In genomic region chr13:102774210-102774560, GRCh38 we compare ENCODE assay signal across 8 cellular contexts. TPM values are rescaled to one million over a fixed set of nuclear protein-coding genes. Genes with fewer than 3 reads are reported as not detected.
A peak's percentile ranks its signal among the peaks of the same experiment; 100 is the strongest.
DNase-seq lines count a peak whose midpoint lies in the region; TF ChIP-seq lines count a peak whose summit lies in the region.

No MANE protein-coding gene starts in this region.

- H3K27ac Mint-ChIP-seq in activated CD4-positive, alpha-beta memory T cell treated with anti-CD3 and anti-CD28 coated beads for 36 hours: peak overlapping the region; percentile 94
- peak overlapping the region; percentile 89 for H3K27ac Mint-ChIP-seq in glutamatergic neuron (ENCODE audit: unreplicated experiment)

- peak overlapping the region; percentile 80 for H3K4me2 ChIP-seq in GM23248 (ENCODE audit: unreplicated experiment)

- peak overlapping the region; percentile 86 for H3K4me3 ChIP-seq in GM23248
- peak overlapping the region; percentile 79 to 90 (median 89) for H3K4me3 ChIP-seq in skeletal muscle tissue (ENCODE audit: low read length in 3 of 3)

- H3K9me3 ChIP-seq in GM23248 (ENCODE audit: low read depth) (no peaks in the 10 kb centered on the region), skeletal muscle tissue (ENCODE audit: control insufficient read depth in 3 of 3, low read length in 3 of 3) (no peaks in the 10 kb centered on the region)

- CTCF ChIA-PET in activated CD4-positive, alpha-beta memory T cell treated with anti-CD3 and anti-CD28 coated beads for 36 hours (lab: Charles Lee): interaction anchor here (0.7 to 2.1 kb wide), 7 partner anchors 11 to 182 kb away, joined by 3 to 20 read pairs (median 5); partner anchors contain the start of gene ERCC5

- H3K36me3 ChIP-seq in GM23248 (ENCODE audit: low read depth) (no peaks in the 10 kb centered on the region), skeletal muscle tissue (ENCODE audit: control insufficient read depth in 3 of 3, insufficient read depth in 3 of 3, low read length in 3 of 3) (no peaks in the 10 kb centered on the region)

- peak overlapping the region; percentile 89 for H3K27ac ChIP-seq in GM23248
- peak overlapping the region; percentile 82 for H3K27ac ChIP-seq in skeletal muscle tissue (ENCODE audit: low read depth, low read length)

- intact Hi-C loops in activated CD4-positive, alpha-beta memory T cell treated with anti-CD3 and anti-CD28 coated beads for 36 hours (cut with micrococcal nuclease): loop anchor here (5.0 kb wide), 1 partner anchor 112 kb away; no protein-coding TSS in a partner anchor

- 58 to 59% methylated on average over 26 of the region's 26 CpGs for WGBS in GM23248 (ENCODE audit: low coverage in 1 of 2, low lambda C conversion rate in 2 of 2, missing lambda C conversion rate in 2 of 2), 2 experiments

- 0 out of 2 replicates have a peak, but pooled peaks cover 3% of the 10 kb centered on the region for H3F3A ChIP-seq in GM23248 (ENCODE audit: insufficient read depth)

- H3K4me1 ChIP-seq in GM23248 (ENCODE audit: insufficient read depth) (0 out of 2 replicates have a peak, but pooled peaks cover 4% of the 10 kb centered on the region), skeletal muscle tissue (ENCODE audit: control insufficient read depth in 3 of 3, insufficient read depth in 3 of 3, low read length in 3 of 3) (peaks cover 5 to 20% (median 6%) of the 10 kb centered on the region in 3 donors)

- H2AFZ ChIP-seq in GM23248: peak overlapping the region; percentile 96

- H3K27me3 Mint-ChIP-seq in activated CD4-positive, alpha-beta memory T cell treated with anti-CD3 and anti-CD28 coated beads for 36 hours: no peaks in the 10 kb centered on the region
- H3K27me3 Mint-ChIP-seq in glutamatergic neuron (ENCODE audit: unreplicated experiment): peaks cover 3% of the 10 kb centered on the region

- no peaks in the 10 kb centered on the region for H3K9me2 ChIP-seq in GM23248 (ENCODE audit: insufficient read depth)

- DNase-seq in GM23248: no peak
- no peak for DNase-seq in activated CD4-positive, alpha-beta memory T cell treated with anti-CD3 and anti-CD28 coated beads for 36 hours
- no peak for DNase-seq in glutamatergic neuron
- DNase-seq in kidney tubule cell (ENCODE audit: low spot score): no peak
- DNase-seq in NCI-H524 (lab: John Stamatoyannopoulos, UW): no peak
- no peak for DNase-seq in GM19240 (ENCODE audit: insufficient read length, low spot score)
- no peak for DNase-seq in COLO829 (ENCODE audit: low spot score)

- POLR2A ChIA-PET in activated CD4-positive, alpha-beta memory T cell treated with anti-CD3 and anti-CD28 coated beads for 36 hours (lab: Charles Lee): interaction anchor here (1.0 to 2.8 kb wide), 7 partner anchors 11 to 380 kb away, joined by 3 to 28 read pairs (median 5); partner anchors contain the start of genes BIVM, ERCC5, POGLUT2 and TPP2

- H3K4me1 Mint-ChIP-seq in activated CD4-positive, alpha-beta memory T cell treated with anti-CD3 and anti-CD28 coated beads for 36 hours (ENCODE audit: low read depth): peaks cover 44% of the 10 kb centered on the region
- H3K4me1 Mint-ChIP-seq in glutamatergic neuron (ENCODE audit: low read depth, unreplicated experiment): peaks cover 4% of the 10 kb centered on the region

- peaks cover 35% of the 10 kb centered on the region for H3K79me2 ChIP-seq in GM23248 (ENCODE audit: insufficient read depth)

- in situ Hi-C loops in GM23248 (cut with MboI): no loop called here

- no peaks in the 10 kb centered on the region for H3K27me3 ChIP-seq in GM23248 (replicated peaks; ENCODE audit: insufficient read depth)
- H3K27me3 ChIP-seq in skeletal muscle tissue (ENCODE audit: control insufficient read depth in 3 of 3, insufficient read depth in 3 of 3, low read length in 3 of 3): no peaks in the 10 kb centered on the region

- H4K20me1 ChIP-seq in GM23248 (ENCODE audit: insufficient read depth): no peaks in the 10 kb centered on the region

- H3K4me3 Mint-ChIP-seq in activated CD4-positive, alpha-beta memory T cell treated with anti-CD3 and anti-CD28 coated beads for 36 hours: peak overlapping the region; percentile 85
- peak overlapping the region; percentile 96 for H3K4me3 Mint-ChIP-seq in glutamatergic neuron (ENCODE audit: unreplicated experiment)

- H3K9me3 Mint-ChIP-seq in activated CD4-positive, alpha-beta memory T cell treated with anti-CD3 and anti-CD28 coated beads for 36 hours: no peaks in the 10 kb centered on the region
- no peaks in the 10 kb centered on the region for H3K9me3 Mint-ChIP-seq in glutamatergic neuron (ENCODE audit: unreplicated experiment)

- peaks cover 7% of the 10 kb centered on the region for H3K36me3 Mint-ChIP-seq in activated CD4-positive, alpha-beta memory T cell treated with anti-CD3 and anti-CD28 coated beads for 36 hours
- no peaks in the 10 kb centered on the region for H3K36me3 Mint-ChIP-seq in glutamatergic neuron (ENCODE audit: unreplicated experiment)

- no peak for TF ChIP-seq CTCF in glutamatergic neuron (IDR thresholded peaks at IDR 0.05; ENCODE audit: partially characterized antibody, unreplicated experiment)

- H3K9ac ChIP-seq in GM23248 (peak overlapping the region; percentile 90), skeletal muscle tissue (ENCODE audit: low read depth in 1 of 3, low read length in 3 of 3) (peak overlapping the region; percentile 83 to 88 (median 85))

RNA-seq across cellular contexts. Expression of gene TEX30, which starts 0.6 kb away (rescaled TPM):
- 21.1 and 22.4 TPM in 2 replicates for total RNA-seq in GM23248 (2014; rRNA removed; shearing (Covaris generic))
- 37.6 and 38.0 TPM in 2 replicates for polyA plus RNA-seq in GM23248 (2016; fragmentation: Nextera tagmentation; extraction: Ambion mirVana)
- total RNA-seq in activated CD4-positive, alpha-beta memory T cell treated with anti-CD3 and anti-CD28 coated beads for 36 hours: 10 to 100 TPM; 42.6 to 43.2 TPM
- 6.9 TPM for total RNA-seq in glutamatergic neuron (ENCODE audit: unreplicated experiment)
- total RNA-seq in skeletal muscle tissue: 4.7 TPM

RNA-seq across cellular contexts. Expression of gene POGLUT2, which starts 24.6 kb away (rescaled TPM):
- total RNA-seq in GM23248 (2014; rRNA removed; shearing (Covaris generic)): 26.0 and 26.7 TPM in 2 replicates
- polyA plus RNA-seq in GM23248 (2016; fragmentation: Nextera tagmentation; extraction: Ambion mirVana): 26.4 and 27.7 TPM in 2 replicates
- 1 to 10 TPM; 4.4 to 4.9 TPM for total RNA-seq in activated CD4-positive, alpha-beta memory T cell treated with anti-CD3 and anti-CD28 coated beads for 36 hours
- 17.5 TPM for total RNA-seq in glutamatergic neuron (ENCODE audit: unreplicated experiment)
- total RNA-seq in skeletal muscle tissue: 16.7 TPM

RNA-seq across cellular contexts. Expression of gene BIVM, which starts 24.7 kb away (rescaled TPM):
- 24.1 and 35.7 TPM in 2 replicates for total RNA-seq in GM23248 (2014; rRNA removed; shearing (Covaris generic))
- 22.9 and 25.8 TPM in 2 replicates for polyA plus RNA-seq in GM23248 (2016; fragmentation: Nextera tagmentation; extraction: Ambion mirVana)
- 10 to 100 TPM; 13.3 to 15.7 TPM for total RNA-seq in activated CD4-positive, alpha-beta memory T cell treated with anti-CD3 and anti-CD28 coated beads for 36 hours
- total RNA-seq in glutamatergic neuron (ENCODE audit: unreplicated experiment) (39.2 TPM), skeletal muscle tissue (28.2 TPM)
